In genomic region chr12:117684471-117684870, GRCh38 we compare ENCODE assay signal across 21 cellular contexts.
DNase-seq lines count a peak whose midpoint lies in the region; FAIRE-seq and TF ChIP-seq lines count a peak whose summit lies in the region.
"Had no signal": no experiment of that assay in that cellular context is flagged by ENCODE, and none has a peak within 500 bp of the region (broad histone marks: within the 10 kb centered on the region; RNA-seq: fewer than 3 reads in every experiment).

No MANE protein-coding gene starts in this region.

- no peak overlapping the region for H3K23ac ChIP-seq in H1 (ENCODE audit: insufficient read length)

- H2BK12ac ChIP-seq in H1 (ENCODE audit: low read depth, low read length), result no peak overlapping the region

- no peak overlapping the region for H2BK20ac ChIP-seq in H1 (ENCODE audit: low read length)

- TF ChIP-seq EP300 in H1 (IDR thresholded peaks at IDR 0.05; ENCODE audit: borderline replicate concordance in 1 of 2, low read depth in 2 of 2, low read length in 2 of 2) (no peak), ovary (IDR thresholded peaks at IDR 0.05) (no peak)

- H3K4me3 ChIP-seq in H1 (ENCODE audit: extremely low read depth in 1 of 4, insufficient read depth in 2 of 4, low read depth in 3 of 4, low read length in 4 of 4) (no peak overlapping the region), osteoblast (ENCODE audit: insufficient read depth, low read length) (no peak overlapping the region), ovary (no peak overlapping the region)
- H3K4me3 ChIP-seq: GM12878, upper lobe of right lung had no signal

- H3K14ac ChIP-seq in H1 (ENCODE audit: insufficient read length), result no peak overlapping the region

- no peak overlapping the region for H2BK5ac ChIP-seq in H1 (ENCODE audit: low read depth, low read length)

- 94% methylated on average over 6 of the region's 6 CpGs; no CpG with 5 or more reads in 1 of the 2 experiments for WGBS in H1 (ENCODE audit: extremely low coverage in 1 of 2, insufficient coverage in 1 of 2, insufficient read length in 1 of 2, insufficient replicate concordance in 2 of 2, low coverage in 1 of 2, low lambda C conversion rate in 2 of 2, missing lambda C conversion rate in 1 of 2), 2 experiments
- WGBS in ovary, 3 donors, result 78 to 92% (median 85%) methylated on average over 6 of the region's 6 CpGs

- FAIRE-seq in H1 (lab: Jason Lieb, UNC), result no peak
- FAIRE-seq: GM12878, H54 had no signal

- H3K27ac ChIP-seq in H1 (ENCODE audit: low read depth, low read length), result no peak overlapping the region
- H3K27ac ChIP-seq in osteoblast (ENCODE audit: low read depth, low read length), result peak overlapping the region; percentile 87
- no peak overlapping the region for H3K27ac ChIP-seq in ovary
- H3K27ac ChIP-seq: upper lobe of right lung had no signal

- no peaks in the 10 kb centered on the region for H4K20me1 ChIP-seq in H1 (replicated peaks in 1 of 2; ENCODE audit: control insufficient read depth in 1 of 2, insufficient read depth in 2 of 2, low read length in 2 of 2)
- no peaks in the 10 kb centered on the region for H4K20me1 ChIP-seq in osteoblast (ENCODE audit: insufficient read depth, low read length)

- no peaks in the 10 kb centered on the region for H3K23me2 ChIP-seq in H1 (ENCODE audit: low read depth, low read length)

- no peak overlapping the region for H2BK120ac ChIP-seq in H1 (replicated peaks; ENCODE audit: low read depth, low read length)

- no peak for TF ChIP-seq RAD21 in H1 (IDR thresholded peaks at IDR 0.05 in 1 of 2, conservative IDR thresholded peaks at IDR 0.05 in 1 of 2; ENCODE audit: low read depth in 2 of 2, low read length in 2 of 2)

- no peaks in the 10 kb centered on the region for H3K79me2 ChIP-seq in H1 (ENCODE audit: control insufficient read depth in 1 of 2, insufficient read depth in 2 of 2, low read length in 2 of 2)
- H3K79me2 ChIP-seq in osteoblast (ENCODE audit: insufficient read depth, low read length), result no peaks in the 10 kb centered on the region

- H3K27me3 ChIP-seq in H1 (replicated peaks in 1 of 4; ENCODE audit: control insufficient read depth in 3 of 4, extremely low read depth in 1 of 4, insufficient read depth in 3 of 4, low read length in 3 of 4) (no peaks in the 10 kb centered on the region), osteoblast (ENCODE audit: insufficient read depth, low read length) (no peaks in the 10 kb centered on the region), ovary (no peaks in the 10 kb centered on the region)
- H3K27me3 ChIP-seq: BE2C, upper lobe of right lung had no signal

- H3K9me3 ChIP-seq in H1 (ENCODE audit: insufficient read depth in 2 of 2, low read depth in 1 of 2, low read length in 1 of 2) (no peaks in the 10 kb centered on the region), osteoblast (ENCODE audit: low read depth, low read length) (no peaks in the 10 kb centered on the region), ovary (no peaks in the 10 kb centered on the region)
- H3K9me3 ChIP-seq: BE2C, upper lobe of right lung had no signal

- TF ChIP-seq POLR2A in H1 (IDR thresholded peaks at IDR 0.05; ENCODE audit: control extremely low read depth in 1 of 2, low read depth in 2 of 2, low read length in 2 of 2) (no peak), ovary (IDR thresholded peaks at IDR 0.05) (no peak)

- no peak overlapping the region for H4K5ac ChIP-seq in H1 (ENCODE audit: insufficient read length, low read depth, low read length)

- H3K36me3 ChIP-seq in H1 (ENCODE audit: control insufficient read depth in 2 of 4, insufficient read depth in 4 of 4, low read length in 3 of 4) (no peaks in the 10 kb centered on the region), osteoblast (ENCODE audit: insufficient read depth, low read length) (no peaks in the 10 kb centered on the region), ovary (no peaks in the 10 kb centered on the region)
- H3K36me3 ChIP-seq: BE2C, upper lobe of right lung had no signal

- H3K56ac ChIP-seq in H1 (replicated peaks; ENCODE audit: insufficient read length, low read depth, low read length), result no peak overlapping the region

- CTCF ChIA-PET in H1 (lab: Charles Lee; ENCODE audit: partially characterized antibody), result interaction anchor here (1.1 to 2.5 kb wide), 8 partner anchors 9 to 317 kb away, joined by 3 to 12 read pairs (median 6); no protein-coding TSS in a partner anchor

- DNase-seq in A172 (ENCODE audit: low spot score), result peak; percentile 53
- DNase-seq in M059J (ENCODE audit: low read depth), result peak; percentile 43
- DNase-seq in H1 (ENCODE audit: low read depth in 1 of 2, low spot score in 2 of 2), result no peak
- DNase-seq in osteoblast (ENCODE audit: insufficient read length, low spot score, missing footprints), result no peak
- no peak for DNase-seq in SHP77 (lab: John Stamatoyannopoulos, UW)
- DNase-seq in ovary, result no peak
- DNase-seq in stimulated activated CD4-positive, alpha-beta T cell treated with anti-CD3 and anti-CD28 coated beads, Interleukin-2, amount 100 ng/mL, for 24 hours, result no peak
- no peak for DNase-seq in RKO (ENCODE audit: low spot score)
- DNase-seq: activated CD4-positive, alpha-beta T cell treated with anti-CD3 and anti-CD28 coated beads for 36 hours; activated CD8-positive, alpha-beta memory T cell treated with anti-CD3 and anti-CD28 coated beads, Interleukin-2, amount 50 U/mL, for 48 hours; activated CD8-positive, alpha-beta T cell treated with anti-CD3 and anti-CD28 coated beads for 36 hours; activated naive CD4-positive, alpha-beta T cell treated with Interleukin-2 at 50 U/mL for 16 hours; hippocampal formation; NCI-H2029; NCI-H524; NK-92 treated with Interleukin-12 subunit alpha and Interleukin-12 subunit beta, amount 100 ng/mL, for 24 hours; stimulated activated naive CD4-positive, alpha-beta T cell; upper lobe of right lung had no signal

- intact Hi-C loops in ovary (cut with DNase I), result no loop called here

- H3K4me1 ChIP-seq in H1 (replicated peaks in 1 of 4; ENCODE audit: control insufficient read depth in 3 of 4, insufficient read depth in 4 of 4, low read length in 3 of 4) (peaks cover 0 to 6% (median 3%) of the 10 kb centered on the region in 4 experiments; a peak in 5 of 7 replicates), osteoblast (ENCODE audit: insufficient read depth, low read length) (peaks cover 45% of the 10 kb centered on the region), ovary (ENCODE audit: insufficient read depth) (no peaks in the 10 kb centered on the region)
- H3K4me1 ChIP-seq: upper lobe of right lung had no signal

- no peaks in the 10 kb centered on the region for H3K79me1 ChIP-seq in H1 (ENCODE audit: low read depth, low read length)

- no peak overlapping the region for H3K9ac ChIP-seq in H1 (replicated peaks in 1 of 4; ENCODE audit: extremely low read depth in 1 of 4, low read depth in 3 of 4, low read length in 3 of 4)

- H3K4me2 ChIP-seq in H1 (ENCODE audit: insufficient read depth in 1 of 2, low read depth in 2 of 2, low read length in 2 of 2) (no peak overlapping the region), osteoblast (ENCODE audit: insufficient read depth, low read length) (peak overlapping the region; percentile 44)

- POLR2A ChIA-PET in H1 (lab: Charles Lee; ENCODE audit: partially characterized antibody), result no interaction called here

- H4K91ac ChIP-seq in H1 (replicated peaks; ENCODE audit: insufficient read length, low read length), result no peak overlapping the region

- H2AK5ac ChIP-seq in H1 (ENCODE audit: low read depth, low read length), result 0 out of 2 replicates have a peak overlapping the region, but pooled peaks have one; percentile 6

- no peak overlapping the region for H2AFZ ChIP-seq in H1 (ENCODE audit: low read length)
- H2AFZ ChIP-seq in osteoblast (ENCODE audit: low read length), result no peak overlapping the region

- no peak for TF ChIP-seq CTCF in H1 (IDR thresholded peaks at IDR 0.05; ENCODE audit: control extremely low read depth in 1 of 3, insufficient read depth in 1 of 3, low read depth in 1 of 3, low read length in 3 of 3)
- TF ChIP-seq CTCF in osteoblast (IDR thresholded peaks at IDR 0.05; ENCODE audit: extremely low read depth, low read depth, low read length), result no peak
- no peak for TF ChIP-seq CTCF in ovary (IDR thresholded peaks at IDR 0.05)

- no peak overlapping the region for H2BK15ac ChIP-seq in H1 (ENCODE audit: low read length)

- H3K4ac ChIP-seq in H1 (replicated peaks; ENCODE audit: insufficient read length, low read depth, low read length), result no peak overlapping the region

- no peak overlapping the region for H3K18ac ChIP-seq in H1 (ENCODE audit: extremely low read depth, low read length)

- no peak overlapping the region for H4K8ac ChIP-seq in H1 (ENCODE audit: extremely low read depth, insufficient read depth, low read length)

TF ChIP-seq in H1, 55 proteins besides CTCF, POLR2A, EP300 and RAD21:
- TF ChIP-seq TAF1 (IDR thresholded peaks at IDR 0.05; ENCODE audit: low read depth, low read length) (no peak), SAP30 (IDR thresholded peaks at IDR 0.05; ENCODE audit: insufficient read depth, insufficient replicate concordance, low read length) (no peak), GABPA (IDR thresholded peaks at IDR 0.05; ENCODE audit: borderline replicate concordance, insufficient read depth, low read length) (no peak), RXRA (IDR thresholded peaks at IDR 0.05; ENCODE audit: insufficient read depth, low read depth, low read length) (no peak), CEBPB (IDR thresholded peaks at IDR 0.05; ENCODE audit: low read depth, low read length) (no peak), SP4 (IDR thresholded peaks at IDR 0.05; ENCODE audit: low read length) (no peak), TEAD4 (IDR thresholded peaks at IDR 0.05; ENCODE audit: low read depth, low read length) (no peak), TCF12 (IDR thresholded peaks at IDR 0.05; ENCODE audit: low read depth, low read length) (no peak)

Comparison
In these comparisons a context has a peak if more than half of its experiments do, and no peak if none do; other contexts are left out.
1. DNase-seq: peak in A172 (single experiment) and M059J (single experiment); none in H1 (0 of 2), osteoblast (single experiment), SHP77 (0 of 2), ovary (0 of 5), stimulated activated CD4-positive, alpha-beta T cell treated with anti-CD3 and anti-CD28 coated beads, Interleukin-2, amount 100 ng/mL, for 24 hours (0 of 2) and RKO (single experiment).